Comparison of ENCODE assay signal across 1 cellular context in the genomic region with DNA sequence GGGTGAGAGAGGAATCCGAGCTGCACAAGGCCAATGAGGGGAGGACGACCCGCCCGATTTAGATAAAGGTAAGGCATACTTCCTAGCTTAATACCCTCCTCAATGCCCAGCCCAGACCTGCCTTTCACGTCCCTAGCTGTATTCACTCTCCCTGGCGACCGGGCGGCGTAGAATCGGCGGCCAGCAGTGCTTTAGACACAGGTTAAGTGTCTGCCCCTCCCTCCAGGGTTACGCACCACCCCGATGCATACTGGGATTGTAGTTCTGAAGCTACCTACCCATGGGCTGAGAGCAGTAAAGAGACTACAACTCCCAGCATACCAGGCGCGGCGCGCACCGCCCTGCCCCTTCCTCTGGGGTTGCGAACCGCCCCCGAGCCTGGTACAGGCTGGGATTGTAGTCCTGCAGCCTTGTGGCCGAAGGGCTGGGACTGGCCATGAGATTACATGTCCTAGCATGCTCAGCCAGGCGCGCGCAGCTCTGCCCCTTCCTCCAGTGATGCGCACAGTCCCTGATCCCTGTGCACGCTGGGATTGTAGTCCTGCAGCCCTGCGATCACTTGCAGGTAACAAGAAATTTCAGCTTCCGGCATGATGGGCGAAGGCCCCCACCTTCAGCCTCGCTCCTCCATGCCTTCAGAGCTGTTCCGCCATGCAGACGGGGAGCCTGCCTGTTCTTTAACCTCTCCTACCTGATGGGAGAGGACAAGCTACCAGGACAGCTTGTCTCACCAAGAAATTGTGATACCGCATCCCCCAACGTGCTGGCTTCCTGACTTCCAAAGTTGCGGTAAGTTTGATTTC.
A peak's percentile ranks its signal among the peaks of the same experiment; 100 is the strongest.
TF ChIP-seq lines count a peak whose summit lies in the region.

No MANE protein-coding gene starts in this region.

TF ChIP-seq in WTC11, 78 proteins besides CTCF, POLR2A, EP300 and RAD21 (continued from another document and continues in another):
- TF ChIP-seq, protein P1, sequence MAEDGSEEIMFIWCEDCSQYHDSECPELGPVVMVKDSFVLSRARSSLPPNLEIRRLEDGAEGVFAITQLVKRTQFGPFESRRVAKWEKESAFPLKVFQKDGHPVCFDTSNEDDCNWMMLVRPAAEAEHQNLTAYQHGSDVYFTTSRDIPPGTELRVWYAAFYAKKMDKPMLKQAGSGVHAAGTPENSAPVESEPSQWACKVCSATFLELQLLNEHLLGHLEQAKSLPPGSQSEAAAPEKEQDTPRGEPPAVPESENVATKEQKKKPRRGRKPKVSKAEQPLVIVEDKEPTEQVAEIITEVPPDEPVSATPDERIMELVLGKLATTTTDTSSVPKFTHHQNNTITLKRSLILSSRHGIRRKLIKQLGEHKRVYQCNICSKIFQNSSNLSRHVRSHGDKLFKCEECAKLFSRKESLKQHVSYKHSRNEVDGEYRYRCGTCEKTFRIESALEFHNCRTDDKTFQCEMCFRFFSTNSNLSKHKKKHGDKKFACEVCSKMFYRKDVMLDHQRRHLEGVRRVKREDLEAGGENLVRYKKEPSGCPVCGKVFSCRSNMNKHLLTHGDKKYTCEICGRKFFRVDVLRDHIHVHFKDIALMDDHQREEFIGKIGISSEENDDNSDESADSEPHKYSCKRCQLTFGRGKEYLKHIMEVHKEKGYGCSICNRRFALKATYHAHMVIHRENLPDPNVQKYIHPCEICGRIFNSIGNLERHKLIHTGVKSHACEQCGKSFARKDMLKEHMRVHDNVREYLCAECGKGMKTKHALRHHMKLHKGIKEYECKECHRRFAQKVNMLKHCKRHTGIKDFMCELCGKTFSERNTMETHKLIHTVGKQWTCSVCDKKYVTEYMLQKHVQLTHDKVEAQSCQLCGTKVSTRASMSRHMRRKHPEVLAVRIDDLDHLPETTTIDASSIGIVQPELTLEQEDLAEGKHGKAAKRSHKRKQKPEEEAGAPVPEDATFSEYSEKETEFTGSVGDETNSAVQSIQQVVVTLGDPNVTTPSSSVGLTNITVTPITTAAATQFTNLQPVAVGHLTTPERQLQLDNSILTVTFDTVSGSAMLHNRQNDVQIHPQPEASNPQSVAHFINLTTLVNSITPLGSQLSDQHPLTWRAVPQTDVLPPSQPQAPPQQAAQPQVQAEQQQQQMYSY (CRISPR knock-in tag; IDR thresholded peaks at IDR 0.05), result no peak
- TF ChIP-seq, protein P2, sequence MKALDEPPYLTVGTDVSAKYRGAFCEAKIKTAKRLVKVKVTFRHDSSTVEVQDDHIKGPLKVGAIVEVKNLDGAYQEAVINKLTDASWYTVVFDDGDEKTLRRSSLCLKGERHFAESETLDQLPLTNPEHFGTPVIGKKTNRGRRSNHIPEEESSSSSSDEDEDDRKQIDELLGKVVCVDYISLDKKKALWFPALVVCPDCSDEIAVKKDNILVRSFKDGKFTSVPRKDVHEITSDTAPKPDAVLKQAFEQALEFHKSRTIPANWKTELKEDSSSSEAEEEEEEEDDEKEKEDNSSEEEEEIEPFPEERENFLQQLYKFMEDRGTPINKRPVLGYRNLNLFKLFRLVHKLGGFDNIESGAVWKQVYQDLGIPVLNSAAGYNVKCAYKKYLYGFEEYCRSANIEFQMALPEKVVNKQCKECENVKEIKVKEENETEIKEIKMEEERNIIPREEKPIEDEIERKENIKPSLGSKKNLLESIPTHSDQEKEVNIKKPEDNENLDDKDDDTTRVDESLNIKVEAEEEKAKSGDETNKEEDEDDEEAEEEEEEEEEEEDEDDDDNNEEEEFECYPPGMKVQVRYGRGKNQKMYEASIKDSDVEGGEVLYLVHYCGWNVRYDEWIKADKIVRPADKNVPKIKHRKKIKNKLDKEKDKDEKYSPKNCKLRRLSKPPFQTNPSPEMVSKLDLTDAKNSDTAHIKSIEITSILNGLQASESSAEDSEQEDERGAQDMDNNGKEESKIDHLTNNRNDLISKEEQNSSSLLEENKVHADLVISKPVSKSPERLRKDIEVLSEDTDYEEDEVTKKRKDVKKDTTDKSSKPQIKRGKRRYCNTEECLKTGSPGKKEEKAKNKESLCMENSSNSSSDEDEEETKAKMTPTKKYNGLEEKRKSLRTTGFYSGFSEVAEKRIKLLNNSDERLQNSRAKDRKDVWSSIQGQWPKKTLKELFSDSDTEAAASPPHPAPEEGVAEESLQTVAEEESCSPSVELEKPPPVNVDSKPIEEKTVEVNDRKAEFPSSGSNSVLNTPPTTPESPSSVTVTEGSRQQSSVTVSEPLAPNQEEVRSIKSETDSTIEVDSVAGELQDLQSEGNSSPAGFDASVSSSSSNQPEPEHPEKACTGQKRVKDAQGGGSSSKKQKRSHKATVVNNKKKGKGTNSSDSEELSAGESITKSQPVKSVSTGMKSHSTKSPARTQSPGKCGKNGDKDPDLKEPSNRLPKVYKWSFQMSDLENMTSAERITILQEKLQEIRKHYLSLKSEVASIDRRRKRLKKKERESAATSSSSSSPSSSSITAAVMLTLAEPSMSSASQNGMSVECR (CRISPR knock-in tag; IDR thresholded peaks at IDR 0.05; ENCODE audit: borderline replicate concordance), result peak; percentile 13; the same call in 1 of the 2 replicates
- TF ChIP-seq GTF2I (CRISPR knock-in tag; conservative IDR thresholded peaks at IDR 0.05), result no peak
- TF ChIP-seq, protein P3, sequence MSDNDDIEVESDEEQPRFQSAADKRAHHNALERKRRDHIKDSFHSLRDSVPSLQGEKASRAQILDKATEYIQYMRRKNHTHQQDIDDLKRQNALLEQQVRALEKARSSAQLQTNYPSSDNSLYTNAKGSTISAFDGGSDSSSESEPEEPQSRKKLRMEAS (CRISPR knock-in tag; IDR thresholded peaks at IDR 0.05), result peak; percentile 74; the same call in 1 of the 2 replicates
- peak; percentile 98 for TF ChIP-seq SP1 (CRISPR knock-in tag; conservative IDR thresholded peaks at IDR 0.05)
- 0 out of 2 replicates have a peak, but pooled peaks have one; percentile 36 for TF ChIP-seq ZNF121 (CRISPR knock-in tag; IDR thresholded peaks at IDR 0.05)
- TF ChIP-seq, protein P4, sequence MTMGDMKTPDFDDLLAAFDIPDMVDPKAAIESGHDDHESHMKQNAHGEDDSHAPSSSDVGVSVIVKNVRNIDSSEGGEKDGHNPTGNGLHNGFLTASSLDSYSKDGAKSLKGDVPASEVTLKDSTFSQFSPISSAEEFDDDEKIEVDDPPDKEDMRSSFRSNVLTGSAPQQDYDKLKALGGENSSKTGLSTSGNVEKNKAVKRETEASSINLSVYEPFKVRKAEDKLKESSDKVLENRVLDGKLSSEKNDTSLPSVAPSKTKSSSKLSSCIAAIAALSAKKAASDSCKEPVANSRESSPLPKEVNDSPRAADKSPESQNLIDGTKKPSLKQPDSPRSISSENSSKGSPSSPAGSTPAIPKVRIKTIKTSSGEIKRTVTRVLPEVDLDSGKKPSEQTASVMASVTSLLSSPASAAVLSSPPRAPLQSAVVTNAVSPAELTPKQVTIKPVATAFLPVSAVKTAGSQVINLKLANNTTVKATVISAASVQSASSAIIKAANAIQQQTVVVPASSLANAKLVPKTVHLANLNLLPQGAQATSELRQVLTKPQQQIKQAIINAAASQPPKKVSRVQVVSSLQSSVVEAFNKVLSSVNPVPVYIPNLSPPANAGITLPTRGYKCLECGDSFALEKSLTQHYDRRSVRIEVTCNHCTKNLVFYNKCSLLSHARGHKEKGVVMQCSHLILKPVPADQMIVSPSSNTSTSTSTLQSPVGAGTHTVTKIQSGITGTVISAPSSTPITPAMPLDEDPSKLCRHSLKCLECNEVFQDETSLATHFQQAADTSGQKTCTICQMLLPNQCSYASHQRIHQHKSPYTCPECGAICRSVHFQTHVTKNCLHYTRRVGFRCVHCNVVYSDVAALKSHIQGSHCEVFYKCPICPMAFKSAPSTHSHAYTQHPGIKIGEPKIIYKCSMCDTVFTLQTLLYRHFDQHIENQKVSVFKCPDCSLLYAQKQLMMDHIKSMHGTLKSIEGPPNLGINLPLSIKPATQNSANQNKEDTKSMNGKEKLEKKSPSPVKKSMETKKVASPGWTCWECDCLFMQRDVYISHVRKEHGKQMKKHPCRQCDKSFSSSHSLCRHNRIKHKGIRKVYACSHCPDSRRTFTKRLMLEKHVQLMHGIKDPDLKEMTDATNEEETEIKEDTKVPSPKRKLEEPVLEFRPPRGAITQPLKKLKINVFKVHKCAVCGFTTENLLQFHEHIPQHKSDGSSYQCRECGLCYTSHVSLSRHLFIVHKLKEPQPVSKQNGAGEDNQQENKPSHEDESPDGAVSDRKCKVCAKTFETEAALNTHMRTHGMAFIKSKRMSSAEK (CRISPR knock-in tag; IDR thresholded peaks at IDR 0.05; ENCODE audit: borderline replicate concordance), result no peak
- no peak for TF ChIP-seq TCF7 (CRISPR knock-in tag; IDR thresholded peaks at IDR 0.05; ENCODE audit: low read depth)
- TF ChIP-seq, protein P5, sequence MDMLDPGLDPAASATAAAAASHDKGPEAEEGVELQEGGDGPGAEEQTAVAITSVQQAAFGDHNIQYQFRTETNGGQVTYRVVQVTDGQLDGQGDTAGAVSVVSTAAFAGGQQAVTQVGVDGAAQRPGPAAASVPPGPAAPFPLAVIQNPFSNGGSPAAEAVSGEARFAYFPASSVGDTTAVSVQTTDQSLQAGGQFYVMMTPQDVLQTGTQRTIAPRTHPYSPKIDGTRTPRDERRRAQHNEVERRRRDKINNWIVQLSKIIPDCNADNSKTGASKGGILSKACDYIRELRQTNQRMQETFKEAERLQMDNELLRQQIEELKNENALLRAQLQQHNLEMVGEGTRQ (CRISPR knock-in tag; IDR thresholded peaks at IDR 0.05), result peak; percentile 31; the same call in 1 of the 2 replicates
- TF ChIP-seq ELF4 (CRISPR knock-in tag; IDR thresholded peaks at IDR 0.05; ENCODE audit: low read depth), result no peak
- no peak for TF ChIP-seq CREB1 (CRISPR knock-in tag; IDR thresholded peaks at IDR 0.05)
- TF ChIP-seq RELA (CRISPR knock-in tag; IDR thresholded peaks at IDR 0.05; ENCODE audit: borderline replicate concordance), result no peak
- TF ChIP-seq IRF2 (CRISPR knock-in tag; IDR thresholded peaks at IDR 0.05; ENCODE audit: borderline replicate concordance, low read depth), result no peak
- no peak for TF ChIP-seq JAZF1 (CRISPR knock-in tag; IDR thresholded peaks at IDR 0.05)
- TF ChIP-seq TEAD1 (CRISPR knock-in tag; IDR thresholded peaks at IDR 0.05), result peak; percentile 72
- TF ChIP-seq, protein P6, sequence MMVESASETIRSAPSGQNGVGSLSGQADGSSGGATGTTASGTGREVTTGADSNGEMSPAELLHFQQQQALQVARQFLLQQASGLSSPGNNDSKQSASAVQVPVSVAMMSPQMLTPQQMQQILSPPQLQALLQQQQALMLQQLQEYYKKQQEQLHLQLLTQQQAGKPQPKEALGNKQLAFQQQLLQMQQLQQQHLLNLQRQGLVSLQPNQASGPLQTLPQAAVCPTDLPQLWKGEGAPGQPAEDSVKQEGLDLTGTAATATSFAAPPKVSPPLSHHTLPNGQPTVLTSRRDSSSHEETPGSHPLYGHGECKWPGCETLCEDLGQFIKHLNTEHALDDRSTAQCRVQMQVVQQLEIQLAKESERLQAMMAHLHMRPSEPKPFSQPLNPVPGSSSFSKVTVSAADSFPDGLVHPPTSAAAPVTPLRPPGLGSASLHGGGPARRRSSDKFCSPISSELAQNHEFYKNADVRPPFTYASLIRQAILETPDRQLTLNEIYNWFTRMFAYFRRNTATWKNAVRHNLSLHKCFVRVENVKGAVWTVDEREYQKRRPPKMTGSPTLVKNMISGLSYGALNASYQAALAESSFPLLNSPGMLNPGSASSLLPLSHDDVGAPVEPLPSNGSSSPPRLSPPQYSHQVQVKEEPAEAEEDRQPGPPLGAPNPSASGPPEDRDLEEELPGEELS (CRISPR knock-in tag; IDR thresholded peaks at IDR 0.05), result peak; percentile 88
- TF ChIP-seq, protein P7, sequence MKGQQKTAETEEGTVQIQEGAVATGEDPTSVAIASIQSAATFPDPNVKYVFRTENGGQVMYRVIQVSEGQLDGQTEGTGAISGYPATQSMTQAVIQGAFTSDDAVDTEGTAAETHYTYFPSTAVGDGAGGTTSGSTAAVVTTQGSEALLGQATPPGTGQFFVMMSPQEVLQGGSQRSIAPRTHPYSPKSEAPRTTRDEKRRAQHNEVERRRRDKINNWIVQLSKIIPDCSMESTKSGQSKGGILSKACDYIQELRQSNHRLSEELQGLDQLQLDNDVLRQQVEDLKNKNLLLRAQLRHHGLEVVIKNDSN (CRISPR knock-in tag; IDR thresholded peaks at IDR 0.05), result 0 out of 2 replicates have a peak, but pooled peaks have one; percentile 26
- no peak for TF ChIP-seq PRRX2 (CRISPR knock-in tag; IDR thresholded peaks at IDR 0.05)
- no peak for TF ChIP-seq JUN (CRISPR knock-in tag; IDR thresholded peaks at IDR 0.05)
- no peak for TF ChIP-seq EMX1 (CRISPR knock-in tag; IDR thresholded peaks at IDR 0.05)
- TF ChIP-seq NR2C2 (CRISPR knock-in tag; IDR thresholded peaks at IDR 0.05), result no peak
- no peak for TF ChIP-seq ZNF396 (CRISPR knock-in tag; IDR thresholded peaks at IDR 0.05; ENCODE audit: borderline replicate concordance)
- TF ChIP-seq, protein P8, sequence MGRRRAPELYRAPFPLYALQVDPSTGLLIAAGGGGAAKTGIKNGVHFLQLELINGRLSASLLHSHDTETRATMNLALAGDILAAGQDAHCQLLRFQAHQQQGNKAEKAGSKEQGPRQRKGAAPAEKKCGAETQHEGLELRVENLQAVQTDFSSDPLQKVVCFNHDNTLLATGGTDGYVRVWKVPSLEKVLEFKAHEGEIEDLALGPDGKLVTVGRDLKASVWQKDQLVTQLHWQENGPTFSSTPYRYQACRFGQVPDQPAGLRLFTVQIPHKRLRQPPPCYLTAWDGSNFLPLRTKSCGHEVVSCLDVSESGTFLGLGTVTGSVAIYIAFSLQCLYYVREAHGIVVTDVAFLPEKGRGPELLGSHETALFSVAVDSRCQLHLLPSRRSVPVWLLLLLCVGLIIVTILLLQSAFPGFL (CRISPR knock-in tag; IDR thresholded peaks at IDR 0.05; ENCODE audit: borderline replicate concordance), result no peak
- TF ChIP-seq, protein P9, sequence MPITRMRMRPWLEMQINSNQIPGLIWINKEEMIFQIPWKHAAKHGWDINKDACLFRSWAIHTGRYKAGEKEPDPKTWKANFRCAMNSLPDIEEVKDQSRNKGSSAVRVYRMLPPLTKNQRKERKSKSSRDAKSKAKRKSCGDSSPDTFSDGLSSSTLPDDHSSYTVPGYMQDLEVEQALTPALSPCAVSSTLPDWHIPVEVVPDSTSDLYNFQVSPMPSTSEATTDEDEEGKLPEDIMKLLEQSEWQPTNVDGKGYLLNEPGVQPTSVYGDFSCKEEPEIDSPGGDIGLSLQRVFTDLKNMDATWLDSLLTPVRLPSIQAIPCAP (CRISPR knock-in tag; IDR thresholded peaks at IDR 0.05), result 0 out of 2 replicates have a peak, but pooled peaks have one; percentile 17
- TF ChIP-seq, protein P10, sequence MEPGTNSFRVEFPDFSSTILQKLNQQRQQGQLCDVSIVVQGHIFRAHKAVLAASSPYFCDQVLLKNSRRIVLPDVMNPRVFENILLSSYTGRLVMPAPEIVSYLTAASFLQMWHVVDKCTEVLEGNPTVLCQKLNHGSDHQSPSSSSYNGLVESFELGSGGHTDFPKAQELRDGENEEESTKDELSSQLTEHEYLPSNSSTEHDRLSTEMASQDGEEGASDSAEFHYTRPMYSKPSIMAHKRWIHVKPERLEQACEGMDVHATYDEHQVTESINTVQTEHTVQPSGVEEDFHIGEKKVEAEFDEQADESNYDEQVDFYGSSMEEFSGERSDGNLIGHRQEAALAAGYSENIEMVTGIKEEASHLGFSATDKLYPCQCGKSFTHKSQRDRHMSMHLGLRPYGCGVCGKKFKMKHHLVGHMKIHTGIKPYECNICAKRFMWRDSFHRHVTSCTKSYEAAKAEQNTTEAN (CRISPR knock-in tag; IDR thresholded peaks at IDR 0.05), result no peak
- TF ChIP-seq NFE2L1 (CRISPR knock-in tag; IDR thresholded peaks at IDR 0.05), result no peak
- TF ChIP-seq, protein P11, sequence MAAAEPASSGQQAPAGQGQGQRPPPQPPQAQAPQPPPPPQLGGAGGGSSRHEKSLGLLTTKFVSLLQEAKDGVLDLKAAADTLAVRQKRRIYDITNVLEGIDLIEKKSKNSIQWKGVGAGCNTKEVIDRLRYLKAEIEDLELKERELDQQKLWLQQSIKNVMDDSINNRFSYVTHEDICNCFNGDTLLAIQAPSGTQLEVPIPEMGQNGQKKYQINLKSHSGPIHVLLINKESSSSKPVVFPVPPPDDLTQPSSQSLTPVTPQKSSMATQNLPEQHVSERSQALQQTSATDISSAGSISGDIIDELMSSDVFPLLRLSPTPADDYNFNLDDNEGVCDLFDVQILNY (CRISPR knock-in tag; IDR thresholded peaks at IDR 0.05), result peak; percentile 72; the same call in 1 of the 2 replicates
- peak; percentile 47 for TF ChIP-seq GABPB1 (CRISPR knock-in tag; IDR thresholded peaks at IDR 0.05)
- no peak for TF ChIP-seq KAT7 (CRISPR knock-in tag; IDR thresholded peaks at IDR 0.05; ENCODE audit: borderline replicate concordance)
